7 cellular contexts compared by ENCODE assay signal in genomic region chr3:48240711-48241491, GRCh38. TPM values are rescaled to one million over a fixed set of nuclear protein-coding genes. Genes with fewer than 3 reads are reported as not detected.
DNase-seq lines count a peak whose midpoint lies in the region; ATAC-seq and TF ChIP-seq lines count a peak whose summit lies in the region.

TSS of gene ZNF589 (plus strand) at chr3:48241104. CDS start at chr3:48241172, 68 bp downstream.

- ATAC-seq in GM18502 (IDR thresholded peaks at IDR 0.05; ENCODE audit: poor library complexity, unreplicated experiment) (peak; percentile 88), HG02943 (IDR thresholded peaks at IDR 0.05; ENCODE audit: low read depth, unreplicated experiment) (peak; percentile 78), sciatic nerve (peak; percentile 96)

- no peaks in the 10 kb centered on the region for H3K9me3 Mint-ChIP-seq in T-helper 2 cell treated with Interferon-gamma antibody and Interleukin-4, amounts not matched to agents 5 μg/mL and 100 μg/mL, for 36 hours

- peak within 1 kb of the TSS; percentile 91 for H3K4me3 Mint-ChIP-seq in T-helper 2 cell treated with Interferon-gamma antibody and Interleukin-4, amounts not matched to agents 5 μg/mL and 100 μg/mL, for 36 hours

- peak; percentile 26 for TF ChIP-seq CTCF in astrocyte of the cerebellum (IDR thresholded peaks at IDR 0.05; ENCODE audit: low read depth, low read length, missing control alignments)

- peaks cover 12% of the 10 kb centered on the region for H3K4me1 Mint-ChIP-seq in T-helper 2 cell treated with Interferon-gamma antibody and Interleukin-4, amounts not matched to agents 5 μg/mL and 100 μg/mL, for 36 hours (ENCODE audit: low read depth)

- no peaks in the 10 kb centered on the region for H3K27me3 Mint-ChIP-seq in T-helper 2 cell treated with Interferon-gamma antibody and Interleukin-4, amounts not matched to agents 5 μg/mL and 100 μg/mL, for 36 hours (ENCODE audit: low read depth)

- intact Hi-C loops in sciatic nerve (cut with DNase I), result no loop called here

- peak; percentile 73 to 87 for DNase-seq in NCI-H1930 (lab: John Stamatoyannopoulos, UW)
- peak; percentile 94 for DNase-seq in T-helper 2 cell treated with Interferon-gamma antibody and Interleukin-4, amounts not matched to agents 5 μg/mL and 100 μg/mL, for 36 hours (ENCODE audit: low spot score)
- peak; percentile 84 for DNase-seq in astrocyte of the cerebellum (ENCODE audit: low read depth)
- peak; percentile 78 to 81 for DNase-seq in hippocampal formation (lab: John Stamatoyannopoulos, UW)
- DNase-seq in sciatic nerve (ENCODE audit: low spot score), result peak; percentile 92

- peaks cover 9% of the 10 kb centered on the region for H3K36me3 Mint-ChIP-seq in T-helper 2 cell treated with Interferon-gamma antibody and Interleukin-4, amounts not matched to agents 5 μg/mL and 100 μg/mL, for 36 hours (ENCODE audit: low read depth)

- H3K27ac Mint-ChIP-seq in T-helper 2 cell treated with Interferon-gamma antibody and Interleukin-4, amounts not matched to agents 5 μg/mL and 100 μg/mL, for 36 hours, result peak within 1 kb of the TSS; percentile 96

- H3K4me3 ChIP-seq in astrocyte of the cerebellum (ENCODE audit: low read depth, low read length), result peak within 1 kb of the TSS; percentile 84

- in situ Hi-C loops in astrocyte of the cerebellum (cut with HindIII; ENCODE audit: low sequenced_read_pairs), result no loop called here

RNA-seq across cellular contexts. Expression of gene ZNF589, which starts in this region (rescaled TPM):
- total RNA-seq in sciatic nerve, result 14.2 TPM

Comparison
In these comparisons a context has a peak if more than half of its experiments do, and no peak if none do; other contexts are left out.
1. Peak in every context shown above with its lines: DNase-seq, ATAC-seq and H3K4me3 ChIP-seq.